In genomic region chr9:104682642-104683041, GRCh38 we compare ENCODE assay signal across 8 cellular contexts. TPM values are rescaled to one million over a fixed set of nuclear protein-coding genes. Genes with fewer than 3 reads are reported as not detected.
DNase-seq lines count a peak whose midpoint lies in the region; ATAC-seq and TF ChIP-seq lines count a peak whose summit lies in the region.

No MANE protein-coding gene starts in this region.

- WGBS in esophagus muscularis mucosa: 18% methylated on average over 3 of the region's 3 CpGs
- WGBS in psoas muscle, 3 donors: 15 to 20% (median 15%) methylated on average over 3 of the region's 3 CpGs

- no peak overlapping the region for H3K27ac ChIP-seq in esophagus muscularis mucosa (replicated peaks in 1 of 4)
- H3K27ac ChIP-seq in psoas muscle: no peak overlapping the region

- H3K4me1 ChIP-seq in esophagus muscularis mucosa (no peaks in the 10 kb centered on the region), psoas muscle (no peaks in the 10 kb centered on the region)

- H3K4me3 ChIP-seq in AG09309 (ENCODE audit: control insufficient read depth, low read depth, low read length): no peak overlapping the region
- H3K4me3 ChIP-seq in esophagus muscularis mucosa: no peak overlapping the region
- no peak overlapping the region for H3K4me3 ChIP-seq in psoas muscle

- TF ChIP-seq CTCF in AG09309 (IDR thresholded peaks at IDR 0.05; ENCODE audit: control insufficient read depth, insufficient read depth, low read depth, low read length, missing control alignments): peak; percentile 35
- peak; percentile 22 to 34 (median 30) for TF ChIP-seq CTCF in esophagus muscularis mucosa (IDR thresholded peaks at IDR 0.05)
- peak; percentile 41 for TF ChIP-seq CTCF in psoas muscle (IDR thresholded peaks at IDR 0.05)

- ATAC-seq in GM18498 (IDR thresholded peaks at IDR 0.05; ENCODE audit: unreplicated experiment): peak; percentile 83
- ATAC-seq in HG02798 (IDR thresholded peaks at IDR 0.05; ENCODE audit: poor library complexity, unreplicated experiment): peak; percentile 60
- ATAC-seq in psoas muscle: peak in 1 of 4 donors; percentile 31

- no peak for TF ChIP-seq POLR2A in esophagus muscularis mucosa (IDR thresholded peaks at IDR 0.05; ENCODE audit: low read depth)

- H3K27me3 ChIP-seq in esophagus muscularis mucosa: no peaks in the 10 kb centered on the region
- no peaks in the 10 kb centered on the region for H3K27me3 ChIP-seq in psoas muscle (ENCODE audit: insufficient read depth in 3 of 3, low read length in 2 of 3)

- no peaks in the 10 kb centered on the region for H3K36me3 ChIP-seq in esophagus muscularis mucosa
- H3K36me3 ChIP-seq in psoas muscle (ENCODE audit: insufficient read depth in 1 of 2, low read depth in 1 of 2): no peaks in the 10 kb centered on the region

- H3K9me3 ChIP-seq in esophagus muscularis mucosa (no peaks in the 10 kb centered on the region), psoas muscle (no peaks in the 10 kb centered on the region)

- DNase-seq in AG09309 (ENCODE audit: low read depth) (peak; percentile 11), NCI-H1092 treated with DMSO at 0.1 percent for 48 hours (lab: John Stamatoyannopoulos, UW) (peak; percentile 67), SHP77 (lab: John Stamatoyannopoulos, UW) (peak; percentile 28 to 57), esophagus muscularis mucosa (ENCODE audit: extremely low spot score) (no peak), psoas muscle (no peak)
- DNase-seq in stimulated activated CD8-positive, alpha-beta memory T cell treated with anti-CD3 and anti-CD28 coated beads, Interleukin-4, amount 100 ng/mL, for 48 hours: no peak

- no peak for TF ChIP-seq EP300 in esophagus muscularis mucosa (IDR thresholded peaks at IDR 0.05)

- intact Hi-C loops in esophagus muscularis mucosa (cut with DNase I) (no loop called here), psoas muscle (cut with DNase I) (no loop called here)

RNA-seq across cellular contexts. Expression of gene OR13D1, which starts 11.7 kb away (rescaled TPM):
- not detected for total RNA-seq in esophagus muscularis mucosa
- total RNA-seq in psoas muscle: not detected
- not detected for polyA plus RNA-seq in psoas muscle

Comparison
In these comparisons a context has a peak if more than half of its experiments do, and no peak if none do; other contexts are left out.
1. DNase-seq: peak in AG09309 (single experiment), NCI-H1092 treated with DMSO at 0.1 percent for 48 hours (single experiment) and SHP77 (2 of 2); none in esophagus muscularis mucosa (single experiment), psoas muscle (0 of 2) and stimulated activated CD8-positive, alpha-beta memory T cell treated with anti-CD3 and anti-CD28 coated beads, Interleukin-4, amount 100 ng/mL, for 48 hours (single experiment).
2. Peak in every context shown above with its lines, with median percentiles within 50 percentile points of each other: CTCF ChIP-seq.